In genomic region chr13:45879666-45880065, GRCh38 we compare ENCODE assay signal across 11 cellular contexts. TPM values are rescaled to one million over a fixed set of nuclear protein-coding genes. Genes with fewer than 3 reads are reported as not detected.
DNase-seq lines count a peak whose midpoint lies in the region; ATAC-seq, FAIRE-seq and TF ChIP-seq lines count a peak whose summit lies in the region.
"Had no signal": no experiment of that assay in that cellular context is flagged by ENCODE, and none has a peak within 500 bp of the region (broad histone marks: within the 10 kb centered on the region; RNA-seq: fewer than 3 reads in every experiment).

No MANE protein-coding gene starts in this region.

- H3K9ac ChIP-seq in HepG2 (ENCODE audit: insufficient read depth, low read depth, low read length) = no peak overlapping the region

- intact Hi-C loops in MCF 10A (cut with micrococcal nuclease) (loop anchor here (1.0 kb wide), 1 partner anchor 72 kb away; no protein-coding TSS in a partner anchor), HepG2 (cut with micrococcal nuclease; ENCODE audit: unreplicated experiment) (loop anchor here (2.0 to 5.0 kb wide), 2 partner anchors 73 to 257 kb away; no protein-coding TSS in a partner anchor)

- no peak overlapping the region for H2AFZ ChIP-seq in HepG2 (ENCODE audit: low read length)

- peak; percentile 33 for TF ChIP-seq CTCF in D721Med (IDR thresholded peaks at IDR 0.05; ENCODE audit: insufficient read depth, missing control alignments)
- peak; percentile 40 for TF ChIP-seq CTCF in MCF 10A (IDR thresholded peaks at IDR 0.05; ENCODE audit: unreplicated experiment)
- TF ChIP-seq CTCF in HepG2 (CRISPR knock-in tag; IDR thresholded peaks at IDR 0.05) = peak; percentile 59

- H3K4me3 ChIP-seq in HepG2 (replicated peaks in 1 of 3; ENCODE audit: insufficient read depth in 1 of 3, low read depth in 2 of 3, low read length in 3 of 3) = no peak overlapping the region
- H3K4me3 ChIP-seq: HAP-1 had no signal

- H3K27ac ChIP-seq in HepG2 (ENCODE audit: extremely low read length, insufficient read depth, low read length) = no peak overlapping the region

- H3K36me3 ChIP-seq in HepG2 (replicated peaks in 1 of 2; ENCODE audit: control insufficient read depth in 1 of 2, insufficient read depth in 2 of 2, low read length in 2 of 2) = no peaks in the 10 kb centered on the region
- H3K36me3 ChIP-seq: HAP-1 had no signal

- H3K9me3 ChIP-seq in HepG2 (ENCODE audit: low read length) = no peaks in the 10 kb centered on the region
- H3K9me3 ChIP-seq: HAP-1 had no signal

- no peaks in the 10 kb centered on the region; a peak in 1 of 5 replicates for H3K27me3 ChIP-seq in HepG2 (ENCODE audit: control insufficient read depth in 1 of 2, insufficient read depth in 2 of 2, low read length in 2 of 2)

- BruUV-seq in MCF 10A (replicated peaks; lab: Mats Ljungman, UMichigan) (no TSS peak), HepG2 (replicated peaks; lab: Mats Ljungman, UMichigan) (no TSS peak)

- H4K20me1 ChIP-seq in HepG2 (ENCODE audit: insufficient read depth, low read length) = no peaks in the 10 kb centered on the region

- H3K4me1 ChIP-seq in HepG2 (ENCODE audit: insufficient read depth, low read length) = no peaks in the 10 kb centered on the region

- CTCF ChIA-PET in MCF 10A (lab: Yijun Ruan, JAX) = interaction anchor here (0.6 to 2.7 kb wide), 18 partner anchors 12 to 433 kb away, joined by 3 to 27 read pairs (median 4); no protein-coding TSS in a partner anchor
- CTCF ChIA-PET in HepG2 (lab: Yijun Ruan, JAX; ENCODE audit: low intra/inter-chr PET ratio, low total read pairs) = interaction anchor here (2.1 kb wide), 1 partner anchor 72 kb away, joined by 5 read pairs; no protein-coding TSS in a partner anchor

- no peaks in the 10 kb centered on the region for H3K36me3 Mint-ChIP-seq in MCF 10A (ENCODE audit: insufficient read depth, unreplicated experiment)
- H3K36me3 Mint-ChIP-seq in activated naive CD4-positive, alpha-beta T cell treated with anti-CD3 and anti-CD28 coated beads, Interleukin-2, amount 50 U/mL, for 72 hours = no peaks in the 10 kb centered on the region

- no peak for TF ChIP-seq EP300 in HepG2 (IDR thresholded peaks at IDR 0.05; ENCODE audit: low read depth in 2 of 2, low read length in 2 of 2)
- no peak for TF ChIP-seq EP300 in HepG2 (CRISPR knock-in tag; IDR thresholded peaks at IDR 0.05; ENCODE audit: borderline replicate concordance)

- peak; percentile 98 for ATAC-seq in HepG2
- ATAC-seq in GM18873 (IDR thresholded peaks at IDR 0.05; ENCODE audit: low FRiP score, unreplicated experiment) = no peak
- ATAC-seq in HG02938 (IDR thresholded peaks at IDR 0.05; ENCODE audit: unreplicated experiment) = no peak
- ATAC-seq in activated naive CD4-positive, alpha-beta T cell treated with anti-CD3 and anti-CD28 coated beads, Interleukin-2, amount 50 U/mL, for 72 hours = no peak

- no peaks in the 10 kb centered on the region for H3K79me2 ChIP-seq in HepG2 (ENCODE audit: insufficient read depth, low read length)

- H3K4me2 ChIP-seq in HepG2 (ENCODE audit: low read depth, low read length) = no peak overlapping the region

- POLR2A ChIA-PET in MCF 10A (lab: Yijun Ruan, JAX) = interaction anchor here (0.6 to 1.7 kb wide), 5 partner anchors 46 to 178 kb away, joined by 3 to 5 read pairs (median 5); no protein-coding TSS in a partner anchor
- POLR2A ChIA-PET in HepG2 (lab: Yijun Ruan, JAX) = no interaction called here

- no peak for TF ChIP-seq RAD21 in HepG2 (CRISPR knock-in tag; IDR thresholded peaks at IDR 0.05)

- no peak for FAIRE-seq in D721Med (lab: Jason Lieb, UNC)
- peak; percentile 68 for FAIRE-seq in HepG2 (lab: Jason Lieb, UNC)

- no peak for TF ChIP-seq POLR2A in HepG2 (IDR thresholded peaks at IDR 0.05; ENCODE audit: insufficient read depth in 1 of 2, low read depth in 2 of 2, low read length in 2 of 2)

- WGBS in HepG2 (ENCODE audit: low lambda C conversion rate) = 0% methylated on average over 4 of the region's 5 CpGs

- peaks cover 6% of the 10 kb centered on the region for H3K4me1 Mint-ChIP-seq in MCF 10A (ENCODE audit: insufficient read depth, unreplicated experiment)

- H3K4me3 Mint-ChIP-seq in MCF 10A (ENCODE audit: unreplicated experiment) = no peak overlapping the region

- DNase-seq in D721Med (ENCODE audit: insufficient read length, low spot score) = no peak
- peak; percentile 5 for DNase-seq in NAMALWA (ENCODE audit: low spot score)
- DNase-seq in MCF 10A (ENCODE audit: unreplicated experiment) = peak; percentile 76
- peak; percentile 39 for DNase-seq in HepG2 (ENCODE audit: low spot score)
- DNase-seq in activated naive CD4-positive, alpha-beta T cell treated with anti-CD3 and anti-CD28 coated beads, Interleukin-2, amount 50 U/mL, for 72 hours (ENCODE audit: low spot score in 2 of 2) = no peak
- DNase-seq in AML-193 (lab: John Stamatoyannopoulos, UW) = no peak
- DNase-seq: activated CD4-positive, alpha-beta T cell treated with anti-CD3 and anti-CD28 coated beads for 4 hours had no signal

- H3K27me3 Mint-ChIP-seq in MCF 10A (ENCODE audit: insufficient read depth, unreplicated experiment) = peaks cover 5% of the 10 kb centered on the region

- H3K27ac Mint-ChIP-seq in MCF 10A (ENCODE audit: low read depth, unreplicated experiment) = no peak overlapping the region
- H3K27ac Mint-ChIP-seq in activated naive CD4-positive, alpha-beta T cell treated with anti-CD3 and anti-CD28 coated beads, Interleukin-2, amount 50 U/mL, for 72 hours = no peak overlapping the region

- H3K9me3 Mint-ChIP-seq in MCF 10A (ENCODE audit: unreplicated experiment) = no peaks in the 10 kb centered on the region
- H3K9me3 Mint-ChIP-seq in activated naive CD4-positive, alpha-beta T cell treated with anti-CD3 and anti-CD28 coated beads, Interleukin-2, amount 50 U/mL, for 72 hours = no peaks in the 10 kb centered on the region

- in situ Hi-C loops in HepG2 (cut with HindIII; ENCODE audit: extremely low pct_ligation_motif_present, low pct_unique_long_range_greater_than_20kb) = no loop called here

TF ChIP-seq in HepG2, 621 proteins besides CTCF, POLR2A, EP300 and RAD21:
- peak; percentile 35 for TF ChIP-seq STAG1 (CRISPR knock-in tag; IDR thresholded peaks at IDR 0.05)
- TF ChIP-seq, protein P1, sequence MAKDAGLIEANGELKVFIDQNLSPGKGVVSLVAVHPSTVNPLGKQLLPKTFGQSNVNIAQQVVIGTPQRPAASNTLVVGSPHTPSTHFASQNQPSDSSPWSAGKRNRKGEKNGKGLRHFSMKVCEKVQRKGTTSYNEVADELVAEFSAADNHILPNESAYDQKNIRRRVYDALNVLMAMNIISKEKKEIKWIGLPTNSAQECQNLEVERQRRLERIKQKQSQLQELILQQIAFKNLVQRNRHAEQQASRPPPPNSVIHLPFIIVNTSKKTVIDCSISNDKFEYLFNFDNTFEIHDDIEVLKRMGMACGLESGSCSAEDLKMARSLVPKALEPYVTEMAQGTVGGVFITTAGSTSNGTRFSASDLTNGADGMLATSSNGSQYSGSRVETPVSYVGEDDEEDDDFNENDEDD (CRISPR knock-in tag; IDR thresholded peaks at IDR 0.05; ENCODE audit: borderline replicate concordance) = peak; percentile 68; the same call in 1 of the 2 replicates
- TF ChIP-seq MAX (IDR thresholded peaks at IDR 0.05) = peak; percentile 77
- TF ChIP-seq ZFYVE20 (CRISPR knock-in tag; IDR thresholded peaks at IDR 0.05; ENCODE audit: borderline replicate concordance, low read depth) = no peak
- peak; percentile 37 for TF ChIP-seq XRCC5 (optimal IDR thresholded peaks at IDR 0.05; ENCODE audit: low read length)
- TF ChIP-seq MEIS1 (CRISPR knock-in tag; IDR thresholded peaks at IDR 0.05; ENCODE audit: borderline replicate concordance) = no peak
- TF ChIP-seq SALL1 (CRISPR knock-in tag; IDR thresholded peaks at IDR 0.05) = peak; percentile 12; the same call in 1 of the 2 replicates
- peak; percentile 46 for TF ChIP-seq SMC3 (IDR thresholded peaks at IDR 0.05; ENCODE audit: low read length)
- TF ChIP-seq CHD2 (IDR thresholded peaks at IDR 0.05; ENCODE audit: low read depth, low read length) = no peak

RNA-seq across cellular contexts. Expression of gene SIAH3, which starts 28.1 kb away (rescaled TPM):
- not detected in 2 replicates for total RNA-seq in MCF 10A (2022)
- total RNA-seq in HepG2 (2016; rRNA removed; fragmentation: Illumina TruSeq; extraction: Trizol) = not detected in 2 replicates
- total RNA-seq in HepG2 (2016; cell fraction: cytosol; rRNA removed; fragmentation: Illumina TruSeq; extraction: Trizol; ENCODE audit: low read depth) = not detected in 2 replicates
- not detected in 2 replicates for total RNA-seq in HepG2 (2016; cell fraction: insoluble cytoplasmic fraction; rRNA removed; fragmentation: Illumina TruSeq; extraction: Trizol)
- not detected in 2 replicates for total RNA-seq in HepG2 (2016; cell fraction: membrane; rRNA removed; fragmentation: Illumina TruSeq; extraction: Trizol)
- total RNA-seq in HepG2 (2016; cell fraction: nucleus; rRNA removed; fragmentation: Illumina TruSeq; extraction: Trizol) = not detected in 2 replicates
- not detected in 2 replicates for polyA plus RNA-seq in HepG2 (2011; rRNA removed)
- polyA plus RNA-seq in HepG2 (2011; cell fraction: cytosol; rRNA removed) = not detected in 2 replicates
- polyA plus RNA-seq in HepG2 (2011; cell fraction: nucleus; rRNA removed) = not detected in 2 replicates
- 0.01 TPM in 1 of 2 replicates, not detected in the other for polyA plus RNA-seq in HepG2 (2012)
- polyA plus RNA-seq in HepG2 (2016; cell fraction: cytosol; fragmentation: Illumina TruSeq; extraction: Trizol; ENCODE audit: low read depth) = not detected in 2 replicates
- polyA plus RNA-seq in HepG2 (2016; cell fraction: insoluble cytoplasmic fraction; fragmentation: Illumina TruSeq; extraction: Trizol; ENCODE audit: low read depth) = not detected in 2 replicates
- not detected in 2 replicates for polyA plus RNA-seq in HepG2 (2016; cell fraction: membrane; fragmentation: Illumina TruSeq; extraction: Trizol; ENCODE audit: low read depth)
- not detected in 2 replicates for polyA plus RNA-seq in HepG2 (2016; cell fraction: nucleus; fragmentation: Illumina TruSeq; extraction: Trizol; ENCODE audit: insufficient read depth, low read depth)
- not detected in 2 replicates for polyA minus RNA-seq in HepG2 (2011; rRNA and poly(A)+ RNA removed; ENCODE audit: low replicate concordance)
- not detected in 2 replicates for polyA minus RNA-seq in HepG2 (2011; cell fraction: cytosol; rRNA and poly(A)+ RNA removed)
- polyA minus RNA-seq in HepG2 (2011; cell fraction: nucleus; rRNA and poly(A)+ RNA removed) = not detected in 2 replicates
- under 1 TPM; 0.02 to 0.31 TPM for total RNA-seq in activated naive CD4-positive, alpha-beta T cell treated with anti-CD3 and anti-CD28 coated beads, Interleukin-2, amount 50 U/mL, for 72 hours
- total RNA-seq: LHCN-M2 had no signal

Comparison
In these comparisons a context has a peak if more than half of its experiments do, and no peak if none do; other contexts are left out.
1. DNase-seq: peak in NAMALWA (single experiment), MCF 10A (single experiment) and HepG2 (single experiment); none in D721Med (single experiment), activated naive CD4-positive, alpha-beta T cell treated with anti-CD3 and anti-CD28 coated beads, Interleukin-2, amount 50 U/mL, for 72 hours (0 of 2) and AML-193 (0 of 2).
2. Peak in every context shown above with its lines, with median percentiles within 50 percentile points of each other: CTCF ChIP-seq.